1 cellular context compared by ENCODE assay signal in genomic region chr20:10568032-10568431, GRCh38.
TF ChIP-seq lines count a peak whose summit lies in the region.

No MANE protein-coding gene starts in this region.

TF ChIP-seq in HepG2, 621 proteins besides CTCF, POLR2A, EP300 and RAD21 (continued from another document):
- no peak for TF ChIP-seq DDIT3 (CRISPR knock-in tag; IDR thresholded peaks at IDR 0.05)
- TF ChIP-seq ZNF432 (CRISPR knock-in tag; IDR thresholded peaks at IDR 0.05; ENCODE audit: borderline replicate concordance), result no peak
- TF ChIP-seq ZBTB3 (CRISPR knock-in tag; IDR thresholded peaks at IDR 0.05; ENCODE audit: borderline replicate concordance, low read depth), result no peak
- no peak for TF ChIP-seq NFE2L2 (IDR thresholded peaks at IDR 0.05; ENCODE audit: low read length)
- TF ChIP-seq MXI1 (IDR thresholded peaks at IDR 0.05; ENCODE audit: borderline replicate concordance, low read depth, low read length), result no peak
- no peak for TF ChIP-seq LCORL (IDR thresholded peaks at IDR 0.05)
- no peak for TF ChIP-seq LCORL (CRISPR knock-in tag; IDR thresholded peaks at IDR 0.05)
- no peak for TF ChIP-seq ZNF619 (CRISPR knock-in tag; IDR thresholded peaks at IDR 0.05)
- no peak for TF ChIP-seq ZNF878 (CRISPR knock-in tag; IDR thresholded peaks at IDR 0.05)
- TF ChIP-seq SCMH1 (CRISPR knock-in tag; IDR thresholded peaks at IDR 0.05; ENCODE audit: borderline replicate concordance), result no peak
- TF ChIP-seq DMTF1 (CRISPR knock-in tag; IDR thresholded peaks at IDR 0.05), result no peak
- TF ChIP-seq HOXA5 (CRISPR knock-in tag; IDR thresholded peaks at IDR 0.05), result no peak
- TF ChIP-seq YEATS2 (CRISPR knock-in tag; IDR thresholded peaks at IDR 0.05; ENCODE audit: borderline replicate concordance), result 0 out of 2 replicates have a peak, but pooled peaks have one; percentile 1
